ENCODE assay signal across 7 cellular contexts in the genomic region with DNA sequence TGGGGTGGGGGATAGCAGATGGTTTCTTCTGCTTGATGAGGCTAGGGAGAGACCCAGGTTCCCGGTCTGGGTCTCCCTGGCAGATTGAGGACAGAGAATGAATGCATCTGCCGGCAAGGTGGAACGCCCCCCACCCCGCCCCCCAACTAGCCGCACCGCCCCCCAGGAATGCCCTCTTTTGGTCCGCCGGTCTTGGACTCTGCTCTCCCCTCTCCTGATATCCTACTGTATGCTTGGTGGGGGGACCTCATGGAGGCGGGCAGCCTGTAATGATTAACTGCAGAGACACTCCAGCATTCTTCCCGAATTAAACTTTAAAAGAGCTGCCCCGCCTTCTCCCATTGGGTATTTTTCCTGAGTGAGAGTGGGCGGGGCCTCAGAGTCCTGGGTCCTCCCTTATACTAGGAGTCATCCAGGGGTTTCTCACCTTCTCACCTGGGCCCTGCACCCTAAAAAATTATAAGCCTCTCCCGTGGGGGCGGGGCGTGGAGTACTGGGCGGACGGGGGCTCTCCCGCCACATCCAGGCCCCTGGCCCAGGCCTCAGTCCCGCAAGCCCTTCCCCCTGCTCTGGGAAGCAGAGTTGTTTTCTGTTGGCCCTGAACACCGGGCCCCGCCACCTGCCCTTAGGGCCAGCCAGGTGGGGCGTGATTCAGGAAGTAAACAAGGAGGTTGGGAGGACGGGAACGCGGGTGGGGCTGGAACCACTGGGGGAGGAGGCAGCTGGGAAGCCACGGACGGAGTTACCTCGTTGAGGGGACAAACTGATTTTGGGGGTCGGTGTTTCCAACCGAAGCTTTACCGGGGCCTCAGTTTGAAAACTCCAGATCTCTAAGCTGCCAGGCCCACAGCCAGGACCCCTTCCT. TPM values are rescaled to one million over a fixed set of nuclear protein-coding genes. Genes with fewer than 3 reads are reported as not detected.
DNase-seq lines count a peak whose midpoint lies in the region; ATAC-seq, FAIRE-seq and TF ChIP-seq lines count a peak whose summit lies in the region.
"Had no signal": no experiment of that assay in that cellular context is flagged by ENCODE, and none has a peak within 500 bp of the region (broad histone marks: within the 10 kb centered on the region; RNA-seq: fewer than 3 reads in every experiment).

No MANE protein-coding gene starts in this region.

- H3K79me2 ChIP-seq in astrocyte (ENCODE audit: insufficient read depth, low read length), result no peaks in the 10 kb centered on the region

- peaks cover 4% of the 10 kb centered on the region for H3K36me3 Mint-ChIP-seq in astrocyte (ENCODE audit: low read depth, unreplicated experiment)
- peaks cover 0 to 2% (median 0%) of the 10 kb centered on the region in 3 donors for H3K36me3 Mint-ChIP-seq in naive thymus-derived CD8-positive, alpha-beta T cell

- no peak for FAIRE-seq in astrocyte (lab: Jason Lieb, UNC)
- FAIRE-seq: TTC549 had no signal

- peak overlapping the region; percentile 75 for H2AFZ ChIP-seq in astrocyte (ENCODE audit: low read depth, low read length)

- H3K27ac ChIP-seq in astrocyte (ENCODE audit: low read depth, low read length), result no peak overlapping the region

- H3K9me3 ChIP-seq in astrocyte (ENCODE audit: insufficient read depth, low read depth, low read length), result no peaks in the 10 kb centered on the region

- ATAC-seq in naive thymus-derived CD8-positive, alpha-beta T cell, result no peak
- no peak for ATAC-seq in HG03039 (IDR thresholded peaks at IDR 0.05; ENCODE audit: unreplicated experiment)
- ATAC-seq in HG03460 (IDR thresholded peaks at IDR 0.05; ENCODE audit: unreplicated experiment), result no peak
- no peak for ATAC-seq in GM19397 (IDR thresholded peaks at IDR 0.05; ENCODE audit: unreplicated experiment)

- no peaks in the 10 kb centered on the region for H3K9me3 Mint-ChIP-seq in astrocyte (ENCODE audit: unreplicated experiment)
- H3K9me3 Mint-ChIP-seq in naive thymus-derived CD8-positive, alpha-beta T cell, result no peaks in the 10 kb centered on the region

- TF ChIP-seq CTCF in astrocyte (IDR thresholded peaks at IDR 0.05; ENCODE audit: insufficient read depth, low read depth, low read length), result no peak

- H3K4me2 ChIP-seq in astrocyte (ENCODE audit: low read length), result peak overlapping the region; percentile 76

- H3K4me1 Mint-ChIP-seq in astrocyte (ENCODE audit: low read depth, unreplicated experiment), result peaks cover 15% of the 10 kb centered on the region
- H3K4me1 Mint-ChIP-seq in naive thymus-derived CD8-positive, alpha-beta T cell, result peaks cover 7 to 30% (median 19%) of the 10 kb centered on the region in 4 donors

- no peaks in the 10 kb centered on the region for H3K36me3 ChIP-seq in astrocyte (ENCODE audit: insufficient read depth, low read length)

- H3K27me3 ChIP-seq in astrocyte (ENCODE audit: insufficient read depth, low read length), result peaks cover 9% of the 10 kb centered on the region

- no peaks in the 10 kb centered on the region for H4K20me1 ChIP-seq in astrocyte (ENCODE audit: insufficient read depth, low read length)

- H3K27ac Mint-ChIP-seq in astrocyte (ENCODE audit: unreplicated experiment), result peak overlapping the region; percentile 93
- H3K27ac Mint-ChIP-seq in naive thymus-derived CD8-positive, alpha-beta T cell, result peak overlapping the region in 2 of 10 donors; percentile 52 to 89

- POLR2A ChIA-PET in naive thymus-derived CD8-positive, alpha-beta T cell (lab: Charles Lee), result interaction anchor here (0.6 to 1.7 kb wide), 2 partner anchors 9 to 215 kb away, joined by 3 to 4 read pairs; partner anchors contain the start of gene MIEN1

- H3K9ac ChIP-seq in astrocyte (ENCODE audit: low read length), result no peak overlapping the region

- no peak overlapping the region for H3K4me3 ChIP-seq in astrocyte (ENCODE audit: insufficient read depth, low read depth, low read length)

- DNase-seq in HuH-7.5 (ENCODE audit: low spot score) (peak; percentile 87), astrocyte (ENCODE audit: low read depth) (no peak)
- peak in 1 of 10 donors; percentile 58 for DNase-seq in naive thymus-derived CD8-positive, alpha-beta T cell

- peaks cover 15% of the 10 kb centered on the region for H3K27me3 Mint-ChIP-seq in astrocyte (ENCODE audit: low read depth, unreplicated experiment)
- peaks cover 2 to 28% (median 11%) of the 10 kb centered on the region in 5 donors for H3K27me3 Mint-ChIP-seq in naive thymus-derived CD8-positive, alpha-beta T cell

- H3K4me3 Mint-ChIP-seq in astrocyte (ENCODE audit: unreplicated experiment), result peak overlapping the region; percentile 64
- peak overlapping the region in 7 of 10 donors; percentile 33 to 83 (median 64) for H3K4me3 Mint-ChIP-seq in naive thymus-derived CD8-positive, alpha-beta T cell

- H3K4me1 ChIP-seq in astrocyte (ENCODE audit: insufficient read depth, low read length), result peaks cover 25% of the 10 kb centered on the region

RNA-seq across cellular contexts. Expression of gene GRB7, which starts 1.5 kb away (rescaled TPM):
- total RNA-seq in astrocyte, result 1.8 and 3.3 TPM in 2 replicates
- not detected for total RNA-seq in naive thymus-derived CD8-positive, alpha-beta T cell
- polyA plus RNA-seq in naive thymus-derived CD8-positive, alpha-beta T cell, result not detected

RNA-seq across cellular contexts. Expression of gene MIEN1, which starts 8.9 kb away (rescaled TPM):
- 38.9 and 41.3 TPM in 2 replicates for total RNA-seq in astrocyte
- 10 to 100 TPM; 28.9 to 33.2 TPM for total RNA-seq in naive thymus-derived CD8-positive, alpha-beta T cell
- 10 to 100 TPM; 75.6 to 81.6 (median 76.7) TPM for polyA plus RNA-seq in naive thymus-derived CD8-positive, alpha-beta T cell

RNA-seq across cellular contexts. Expression of gene ERBB2, which starts 39.4 kb away (rescaled TPM):
- 64.0 and 70.4 TPM in 2 replicates for total RNA-seq in astrocyte
- 1 to 10 TPM; 5.6 to 8.7 TPM for total RNA-seq in naive thymus-derived CD8-positive, alpha-beta T cell
- polyA plus RNA-seq in naive thymus-derived CD8-positive, alpha-beta T cell, result 1 to 10 TPM in 2 of 3 donors, under 1 TPM in 1; 0.85 to 2.4 (median 1.5) TPM

RNA-seq across cellular contexts. Expression of gene PGAP3, which starts 51.4 kb away (rescaled TPM):
- 12.2 and 15.6 TPM in 2 replicates for total RNA-seq in astrocyte
- 10 to 100 TPM; 30.1 to 33.5 TPM for total RNA-seq in naive thymus-derived CD8-positive, alpha-beta T cell
- polyA plus RNA-seq in naive thymus-derived CD8-positive, alpha-beta T cell, result 10 to 100 TPM; 14.2 to 17.7 (median 15.5) TPM
